1 cellular context compared by ENCODE assay signal in the genomic region with DNA sequence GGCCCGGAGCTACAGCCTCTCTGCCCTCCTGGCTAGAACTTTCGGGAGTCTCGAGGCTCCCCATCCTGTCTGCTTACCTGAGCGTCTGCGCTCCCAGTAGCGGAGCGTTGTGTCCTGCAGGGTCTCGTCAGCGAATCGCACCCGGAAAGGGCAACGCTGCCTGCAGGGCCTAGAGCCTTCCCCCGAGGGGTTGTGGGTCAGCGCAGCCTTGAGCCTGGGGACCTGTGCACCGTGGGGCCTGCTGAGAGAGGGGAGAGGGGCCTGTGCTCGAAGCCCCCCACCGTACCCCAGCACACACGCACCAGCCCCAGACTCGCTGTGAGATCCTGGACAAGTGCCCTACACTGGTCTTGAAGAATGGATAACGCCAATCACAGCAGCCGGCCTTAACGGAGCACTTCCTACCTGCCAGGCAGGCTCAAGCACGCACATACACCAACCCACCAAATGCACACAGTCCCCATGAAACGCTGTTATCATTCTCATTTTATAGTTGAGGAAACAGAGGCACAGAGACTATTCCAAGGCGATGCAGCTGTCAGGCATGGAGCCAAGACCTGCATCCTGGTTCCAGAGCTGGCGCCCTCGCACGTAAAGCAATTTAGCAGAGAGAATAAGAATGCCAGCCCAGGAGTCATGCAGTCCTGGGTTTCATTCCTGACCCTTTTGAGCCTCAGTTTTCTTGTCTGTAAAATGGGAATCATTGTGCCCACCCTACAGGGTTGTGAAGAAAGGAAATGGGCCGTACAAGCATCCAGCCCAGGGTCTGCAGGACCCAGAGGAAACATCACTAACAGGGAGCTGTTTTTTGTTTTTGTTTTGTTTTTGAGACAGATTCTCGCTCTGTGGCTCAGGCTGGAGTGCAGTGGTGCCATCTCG.
A peak's percentile ranks its signal among the peaks of the same experiment; 100 is the strongest.
TF ChIP-seq lines count a peak whose summit lies in the region.

No MANE protein-coding gene starts in this region.

TF ChIP-seq in HEK293, 187 proteins besides CTCF, POLR2A, EP300 and RAD21:
- no peak for TF ChIP-seq ZFP37 (tag by site-specific recombination; IDR thresholded peaks at IDR 0.05)
- TF ChIP-seq, protein P1, sequence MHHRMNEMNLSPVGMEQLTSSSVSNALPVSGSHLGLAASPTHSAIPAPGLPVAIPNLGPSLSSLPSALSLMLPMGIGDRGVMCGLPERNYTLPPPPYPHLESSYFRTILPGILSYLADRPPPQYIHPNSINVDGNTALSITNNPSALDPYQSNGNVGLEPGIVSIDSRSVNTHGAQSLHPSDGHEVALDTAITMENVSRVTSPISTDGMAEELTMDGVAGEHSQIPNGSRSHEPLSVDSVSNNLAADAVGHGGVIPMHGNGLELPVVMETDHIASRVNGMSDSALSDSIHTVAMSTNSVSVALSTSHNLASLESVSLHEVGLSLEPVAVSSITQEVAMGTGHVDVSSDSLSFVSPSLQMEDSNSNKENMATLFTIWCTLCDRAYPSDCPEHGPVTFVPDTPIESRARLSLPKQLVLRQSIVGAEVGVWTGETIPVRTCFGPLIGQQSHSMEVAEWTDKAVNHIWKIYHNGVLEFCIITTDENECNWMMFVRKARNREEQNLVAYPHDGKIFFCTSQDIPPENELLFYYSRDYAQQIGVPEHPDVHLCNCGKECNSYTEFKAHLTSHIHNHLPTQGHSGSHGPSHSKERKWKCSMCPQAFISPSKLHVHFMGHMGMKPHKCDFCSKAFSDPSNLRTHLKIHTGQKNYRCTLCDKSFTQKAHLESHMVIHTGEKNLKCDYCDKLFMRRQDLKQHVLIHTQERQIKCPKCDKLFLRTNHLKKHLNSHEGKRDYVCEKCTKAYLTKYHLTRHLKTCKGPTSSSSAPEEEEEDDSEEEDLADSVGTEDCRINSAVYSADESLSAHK (tag by site-specific recombination; IDR thresholded peaks at IDR 0.05), result peak; percentile 77
